In the genomic region with DNA sequence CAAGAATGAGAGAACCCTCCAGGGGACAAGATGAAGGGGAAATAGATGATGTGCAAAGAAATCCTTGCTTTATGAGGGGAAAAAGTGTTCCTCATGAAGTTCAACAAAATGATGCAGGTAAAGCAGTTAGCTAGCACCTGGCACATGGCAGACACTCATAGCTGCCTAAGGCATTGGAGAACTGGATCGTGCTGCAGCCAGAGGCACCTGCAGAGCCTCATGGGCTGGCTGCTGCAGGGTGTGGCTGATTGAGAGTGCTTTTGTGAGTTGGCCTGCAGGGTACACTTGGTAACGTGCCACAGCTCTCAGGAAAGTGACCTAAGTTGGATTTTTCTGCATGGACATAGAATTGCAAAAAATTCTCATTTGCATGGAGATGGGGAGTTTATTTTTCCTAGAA, we compare ENCODE assay signal across 23 cellular contexts. TPM values are rescaled to one million over a fixed set of nuclear protein-coding genes. Genes with fewer than 3 reads are reported as not detected.
DNase-seq lines count a peak whose midpoint lies in the region; TF ChIP-seq lines count a peak whose summit lies in the region.
"Had no signal": no experiment of that assay in that cellular context is flagged by ENCODE, and none has a peak within 500 bp of the region (broad histone marks: within the 10 kb centered on the region; RNA-seq: fewer than 3 reads in every experiment).

No MANE protein-coding gene starts in this region.

- H3K36me3 Mint-ChIP-seq in MCF 10A (ENCODE audit: insufficient read depth, unreplicated experiment), result no peaks in the 10 kb centered on the region
- H3K36me3 Mint-ChIP-seq: mesothelial cell of epicardium had no signal

- POLR2A ChIA-PET in MCF 10A (lab: Yijun Ruan, JAX), result interaction anchor here (0.7 to 5.0 kb wide), 8 partner anchors 9 to 76 kb away, joined by 3 to 36 read pairs (median 6); no protein-coding TSS in a partner anchor
- POLR2A ChIA-PET in OCI-LY7 (lab: Charles Lee), result no interaction called here

- peak; percentile 54 for DNase-seq in MCF 10A (ENCODE audit: unreplicated experiment)
- DNase-seq in mammary epithelial cell, result no peak
- peak; percentile 66 for DNase-seq in NCI-H345 (lab: John Stamatoyannopoulos, UW)
- DNase-seq in epithelial cell of esophagus (ENCODE audit: low read depth), result peak; percentile 61
- DNase-seq in smooth muscle cell (lab: John Stamatoyannopoulos, UW; ENCODE audit: unreplicated experiment), result no peak
- DNase-seq in C1 segment of cervical spinal cord (lab: John Stamatoyannopoulos, UW), result no peak
- no peak for DNase-seq in OCI-LY7 (ENCODE audit: low spot score)
- DNase-seq in cerebellar nuclear complex (lab: John Stamatoyannopoulos, UW), result no peak
- DNase-seq: activated naive CD8-positive, alpha-beta T cell treated with anti-CD3 and anti-CD28 coated beads, Interleukin-2, amount 50 U/mL, for 24 hours; CD4-positive, alpha-beta T cell; effector CD4-positive, alpha-beta T cell; heart right ventricle; HFFc6; NCI-H446 treated with DMSO at 0.1 percent for 48 hours; stimulated activated naive CD8-positive, alpha-beta T cell treated with anti-CD3 and anti-CD28 coated beads, Interleukin-15, amount 100 ng/mL, for 72 hours; T1000 had no signal

- dilution Hi-C loops in mammary epithelial cell (cut with HindIII; ENCODE audit: low sequenced_read_pairs), result no loop called here

- H3K9ac ChIP-seq in mammary epithelial cell (ENCODE audit: insufficient read depth, low read length) (no peak overlapping the region), smooth muscle cell (ENCODE audit: low read depth) (no peak overlapping the region)

- TF ChIP-seq CTCF in MCF 10A (IDR thresholded peaks at IDR 0.05; ENCODE audit: unreplicated experiment), result no peak
- no peak for TF ChIP-seq CTCF in mammary epithelial cell (conservative IDR thresholded peaks at IDR 0.05 in 1 of 2, IDR thresholded peaks at IDR 0.05 in 1 of 2; ENCODE audit: extremely low read depth in 1 of 2, insufficient read depth in 1 of 2, low read depth in 1 of 2, low read length in 2 of 2)
- TF ChIP-seq CTCF in epithelial cell of esophagus (IDR thresholded peaks at IDR 0.05; ENCODE audit: insufficient read depth, low read depth, low read length, missing control alignments), result no peak
- TF ChIP-seq CTCF in smooth muscle cell (IDR thresholded peaks at IDR 0.05; ENCODE audit: borderline replicate concordance, insufficient read depth, poor library complexity, severe bottlenecking), result no peak
- TF ChIP-seq CTCF in OCI-LY7 (conservative IDR thresholded peaks at IDR 0.05; ENCODE audit: low read length), result no peak

- no peak overlapping the region for H3K4me3 Mint-ChIP-seq in MCF 10A (ENCODE audit: unreplicated experiment)
- H3K4me3 Mint-ChIP-seq: activated naive CD8-positive, alpha-beta T cell treated with anti-CD3 and anti-CD28 coated beads, Interleukin-2, amount 50 U/mL, for 24 hours; CD4-positive, alpha-beta T cell; HFFc6; mesothelial cell of epicardium; neural crest cell; stimulated activated naive CD8-positive, alpha-beta T cell treated with anti-CD3 and anti-CD28 coated beads, Interleukin-15, amount 100 ng/mL, for 72 hours had no signal

- no peak overlapping the region for H3K27ac Mint-ChIP-seq in MCF 10A (ENCODE audit: low read depth, unreplicated experiment)
- H3K27ac Mint-ChIP-seq: activated naive CD8-positive, alpha-beta T cell treated with anti-CD3 and anti-CD28 coated beads, Interleukin-2, amount 50 U/mL, for 24 hours; activated T-helper 2 cell treated with anti-CD3 and anti-CD28 coated beads, Interferon-gamma antibody, Interleukin-2, Interleukin-4, amounts not matched to agents 10 μg/mL and 5 μg/mL and 100 μg/mL, durations not matched to agents 14 hours and 24 hours and 36 hours; CD4-positive, alpha-beta T cell; HFFc6; mesothelial cell of epicardium had no signal

- peaks cover 23% of the 10 kb centered on the region for H3K4me1 Mint-ChIP-seq in MCF 10A (ENCODE audit: insufficient read depth, unreplicated experiment)
- H3K4me1 Mint-ChIP-seq: neural crest cell had no signal

- H3K36me3 ChIP-seq in mammary epithelial cell (ENCODE audit: insufficient read depth, low read length), result no peaks in the 10 kb centered on the region
- no peaks in the 10 kb centered on the region for H3K36me3 ChIP-seq in smooth muscle cell (ENCODE audit: low read depth)
- H3K36me3 ChIP-seq in OCI-LY7 (ENCODE audit: insufficient read depth, low read length), result no peaks in the 10 kb centered on the region
- H3K36me3 ChIP-seq: heart right ventricle had no signal

- H4K20me1 ChIP-seq in mammary epithelial cell (ENCODE audit: insufficient read depth, low read length), result no peaks in the 10 kb centered on the region
- no peaks in the 10 kb centered on the region for H4K20me1 ChIP-seq in smooth muscle cell (ENCODE audit: low read depth)
- no peaks in the 10 kb centered on the region for H4K20me1 ChIP-seq in OCI-LY7 (ENCODE audit: insufficient read depth, low read length)

- H3F3A ChIP-seq in smooth muscle cell (ENCODE audit: low read depth), result no peaks in the 10 kb centered on the region

- no peaks in the 10 kb centered on the region for H3K9me3 Mint-ChIP-seq in MCF 10A (ENCODE audit: unreplicated experiment)
- H3K9me3 Mint-ChIP-seq: activated naive CD8-positive, alpha-beta T cell treated with anti-CD3 and anti-CD28 coated beads, Interleukin-2, amount 50 U/mL, for 24 hours; activated T-helper 2 cell treated with anti-CD3 and anti-CD28 coated beads, Interferon-gamma antibody, Interleukin-2, Interleukin-4, amounts not matched to agents 10 μg/mL and 5 μg/mL and 100 μg/mL, durations not matched to agents 14 hours and 24 hours and 36 hours; CD4-positive, alpha-beta T cell; HFFc6; mesothelial cell of epicardium; neural crest cell; stimulated activated naive CD8-positive, alpha-beta T cell treated with anti-CD3 and anti-CD28 coated beads, Interleukin-15, amount 100 ng/mL, for 72 hours had no signal

- intact Hi-C loops in MCF 10A (cut with micrococcal nuclease), result no loop called here
- intact Hi-C loops in mammary epithelial cell (cut with micrococcal nuclease), result no loop called here
- intact Hi-C loops in OCI-LY7 (cut with micrococcal nuclease; ENCODE audit: unreplicated experiment), result no loop called here

- CTCF ChIA-PET in MCF 10A (lab: Yijun Ruan, JAX), result interaction anchor here (1.3 to 7.0 kb wide), 9 partner anchors 14 to 107 kb away, joined by 3 to 52 read pairs (median 5); partner anchors contain the start of gene IL20
- CTCF ChIA-PET in mammary epithelial cell (lab: Charles Lee; ENCODE audit: low non-redundant PET), result no interaction called here
- CTCF ChIA-PET in OCI-LY7 (lab: Charles Lee; ENCODE audit: unreplicated experiment), result no interaction called here

- no peak overlapping the region for H3K4me3 ChIP-seq in mammary epithelial cell (replicated peaks in 1 of 3; ENCODE audit: insufficient read depth in 1 of 3, low read depth in 2 of 3, low read length in 3 of 3)
- H3K4me3 ChIP-seq in epithelial cell of esophagus (ENCODE audit: low read length), result no peak overlapping the region
- H3K4me3 ChIP-seq in smooth muscle cell, result no peak overlapping the region
- H3K4me3 ChIP-seq in OCI-LY7 (ENCODE audit: low read depth, low read length, poor library complexity, severe bottlenecking), result no peak overlapping the region
- H3K4me3 ChIP-seq: A549, heart right ventricle, PC-9, SK-N-MC had no signal

- BruUV-seq in MCF 10A (replicated peaks; lab: Mats Ljungman, UMichigan) (no TSS peak), mammary epithelial cell (replicated peaks; lab: Mats Ljungman, UMichigan) (no TSS peak), OCI-LY7 (replicated peaks; lab: Mats Ljungman, UMichigan) (no TSS peak)

- WGBS in mammary epithelial cell (ENCODE audit: low coverage, missing lambda C conversion rate), result 6% methylated on average over 2 of the region's 2 CpGs
- 77% methylated on average over 2 of the region's 2 CpGs for WGBS in smooth muscle cell (ENCODE audit: low lambda C conversion rate)

- no peaks in the 10 kb centered on the region for H3K9me2 ChIP-seq in OCI-LY7 (ENCODE audit: insufficient read depth, low read length)

- in situ Hi-C loops in mammary epithelial cell (cut with MboI; ENCODE audit: low sequenced_read_pairs in 2 of 2), result no loop called here

- H2AFZ ChIP-seq in mammary epithelial cell (ENCODE audit: low read depth, low read length) (no peak overlapping the region), smooth muscle cell (ENCODE audit: low read depth) (no peak overlapping the region), OCI-LY7 (ENCODE audit: low read length) (no peak overlapping the region)
- H2AFZ ChIP-seq: PC-9 had no signal

- H3K9me3 ChIP-seq in mammary epithelial cell (replicated peaks; ENCODE audit: insufficient read depth, low read length) (no peaks in the 10 kb centered on the region), smooth muscle cell (replicated peaks; ENCODE audit: low read depth) (no peaks in the 10 kb centered on the region), OCI-LY7 (ENCODE audit: low read length) (no peaks in the 10 kb centered on the region)
- H3K9me3 ChIP-seq: A549, heart right ventricle had no signal

- H3K79me2 ChIP-seq in mammary epithelial cell (ENCODE audit: insufficient read depth, low read length) (no peaks in the 10 kb centered on the region), smooth muscle cell (ENCODE audit: low read depth) (no peaks in the 10 kb centered on the region), OCI-LY7 (ENCODE audit: insufficient read depth, low read depth, low read length) (no peaks in the 10 kb centered on the region)

- H3K4me1 ChIP-seq in mammary epithelial cell (ENCODE audit: insufficient read depth, low read length) (peaks cover 15% of the 10 kb centered on the region), smooth muscle cell (ENCODE audit: low read depth) (no peaks in the 10 kb centered on the region), OCI-LY7 (ENCODE audit: insufficient read depth, low read length, poor library complexity, severe bottlenecking) (peaks cover 14% of the 10 kb centered on the region)
- H3K4me1 ChIP-seq: A549 had no signal

- no peak overlapping the region for H3K27ac ChIP-seq in mammary epithelial cell (ENCODE audit: insufficient read depth, low read depth, low read length)
- H3K27ac ChIP-seq in smooth muscle cell (ENCODE audit: low read depth), result no peak overlapping the region
- H3K27ac ChIP-seq in OCI-LY7 (ENCODE audit: low read depth, low read length, poor library complexity, severe bottlenecking), result no peak overlapping the region
- H3K27ac ChIP-seq: A549, heart right ventricle, PC-9, SK-N-MC had no signal

- no peaks in the 10 kb centered on the region for H3K27me3 Mint-ChIP-seq in MCF 10A (ENCODE audit: insufficient read depth, unreplicated experiment)

- H3K4me2 ChIP-seq in mammary epithelial cell (ENCODE audit: insufficient read depth, low read depth, low read length) (no peak overlapping the region), smooth muscle cell (no peak overlapping the region), OCI-LY7 (ENCODE audit: low read length) (no peak overlapping the region)
- H3K4me2 ChIP-seq: A549, PC-9 had no signal

- no peaks in the 10 kb centered on the region for H3K27me3 ChIP-seq in mammary epithelial cell (ENCODE audit: insufficient read depth, low read length)
- H3K27me3 ChIP-seq in smooth muscle cell (ENCODE audit: low read depth), result no peaks in the 10 kb centered on the region

RNA-seq across cellular contexts. Expression of gene IL20, which starts 31.7 kb away (rescaled TPM):
- total RNA-seq in MCF 10A (2022), result not detected in 2 replicates
- total RNA-seq in mammary epithelial cell, result not detected
- polyA plus RNA-seq in mammary epithelial cell, result 0.10 TPM
- polyA minus RNA-seq in mammary epithelial cell, result not detected
- total RNA-seq in smooth muscle cell, result not detected in 2 replicates
- 1.6 TPM in 1 of 2 replicates, not detected in the other for polyA plus RNA-seq in smooth muscle cell
- not detected in 2 replicates for total RNA-seq in OCI-LY7 (2014; rRNA removed; shearing (Covaris generic))
- not detected in 2 replicates for total RNA-seq in OCI-LY7 (2022)
- total RNA-seq: activated T-helper 2 cell treated with anti-CD3 and anti-CD28 coated beads, Interferon-gamma antibody, Interleukin-2, Interleukin-4, amounts not matched to agents 10 μg/mL and 5 μg/mL and 100 μg/mL, durations not matched to agents 14 hours and 24 hours and 36 hours; CD4-positive, alpha-beta T cell; heart right ventricle; HFFc6; M059J; mesothelial cell of epicardium; neural crest cell; PC-9 had no signal
- polyA plus RNA-seq: heart right ventricle had no signal

Comparison
In these comparisons a context has a peak if more than half of its experiments do, and no peak if none do; other contexts are left out.
1. DNase-seq: peak in MCF 10A (single experiment), NCI-H345 (single experiment) and epithelial cell of esophagus (single experiment); none in mammary epithelial cell (single experiment), smooth muscle cell (single experiment), C1 segment of cervical spinal cord (0 of 14), OCI-LY7 (single experiment) and cerebellar nuclear complex (0 of 2).